ENCODE assay signal across 12 cellular contexts in genomic region chr2:230325316-230326243, GRCh38. TPM values are rescaled to one million over a fixed set of nuclear protein-coding genes. Genes with fewer than 3 reads are reported as not detected.
DNase-seq lines count a peak whose midpoint lies in the region; ATAC-seq lines count a peak whose summit lies in the region.
"Had no signal": no experiment of that assay in that cellular context is flagged by ENCODE, and none has a peak within 500 bp of the region (broad histone marks: within the 10 kb centered on the region; RNA-seq: fewer than 3 reads in every experiment).

No MANE protein-coding gene starts in this region.

- H4K20me1 ChIP-seq in BLaER1 treated with 17β-estradiol and CSF1 and Interleukin-3, amounts not matched to agents 10 nM and 100 nM, result no peaks in the 10 kb centered on the region

- H3K4me1 ChIP-seq in BLaER1 treated with 17β-estradiol and CSF1 and Interleukin-3, amounts not matched to agents 10 nM and 100 nM, result peaks cover 21 to 47% (median 32%) of the 10 kb centered on the region in 10 experiments
- peaks cover 52% of the 10 kb centered on the region for H3K4me1 ChIP-seq in CD8-positive, alpha-beta memory T cell (ENCODE audit: insufficient read depth, low read length)
- H3K4me1 ChIP-seq: pancreas had no signal

- H3K36me3 Mint-ChIP-seq in CD8-positive, alpha-beta memory T cell, result peaks cover 6 to 26% (median 16%) of the 10 kb centered on the region in 3 donors
- peaks cover 65% of the 10 kb centered on the region for H3K36me3 Mint-ChIP-seq in activated CD4-positive, alpha-beta memory T cell treated with anti-CD3 and anti-CD28 coated beads, Interleukin-2, amount 10 ng/mL, durations not matched to agents 7 days and 5 days (ENCODE audit: low read depth)

- H3K9me3 ChIP-seq in BLaER1 treated with 17β-estradiol and CSF1 and Interleukin-3, amounts not matched to agents 10 nM and 100 nM (replicated peaks in 1 of 11), result peaks cover 20 to 39% (median 31%) of the 10 kb centered on the region in 11 experiments
- H3K9me3 ChIP-seq in CD8-positive, alpha-beta memory T cell (ENCODE audit: low read length), result no peaks in the 10 kb centered on the region
- H3K9me3 ChIP-seq: pancreas had no signal

- no peaks in the 10 kb centered on the region for H3K27me3 Mint-ChIP-seq in CD8-positive, alpha-beta memory T cell
- no peaks in the 10 kb centered on the region for H3K27me3 Mint-ChIP-seq in activated CD4-positive, alpha-beta memory T cell treated with anti-CD3 and anti-CD28 coated beads, Interleukin-2, amount 10 ng/mL, durations not matched to agents 7 days and 5 days

- H3K4me1 Mint-ChIP-seq in CD8-positive, alpha-beta memory T cell, result peaks cover 62 to 87% (median 74%) of the 10 kb centered on the region in 3 donors
- H3K4me1 Mint-ChIP-seq in activated CD4-positive, alpha-beta memory T cell treated with anti-CD3 and anti-CD28 coated beads, Interleukin-2, amount 10 ng/mL, durations not matched to agents 7 days and 5 days, result peaks cover 71% of the 10 kb centered on the region

- CTCF ChIA-PET in CD8-positive, alpha-beta memory T cell (lab: Charles Lee), result no interaction called here
- CTCF ChIA-PET in activated CD4-positive, alpha-beta memory T cell treated with anti-CD3 and anti-CD28 coated beads, Interleukin-2, amount 10 ng/mL, durations not matched to agents 7 days and 5 days (lab: Charles Lee), result interaction anchor here (1.9 kb wide), 1 partner anchor 21 kb away, joined by 5 read pairs; no protein-coding TSS in a partner anchor

- DNase-seq in CD8-positive, alpha-beta memory T cell, result no peak
- no peak for DNase-seq in activated CD4-positive, alpha-beta memory T cell treated with anti-CD3 and anti-CD28 coated beads, Interleukin-2, amount 10 ng/mL, durations not matched to agents 7 days and 5 days
- peak; percentile 36 for DNase-seq in myocyte (ENCODE audit: low read depth)
- no peak for DNase-seq in SW 1271 (lab: John Stamatoyannopoulos, UW)
- DNase-seq: KBM-7, Right ventricle myocardium superior, small intestine had no signal

- no peak overlapping the region for H3K9ac ChIP-seq in BLaER1 treated with 17β-estradiol and CSF1 and Interleukin-3, amounts not matched to agents 10 nM and 100 nM

- POLR2A ChIA-PET in CD8-positive, alpha-beta memory T cell (lab: Charles Lee), result no interaction called here
- POLR2A ChIA-PET in activated CD4-positive, alpha-beta memory T cell treated with anti-CD3 and anti-CD28 coated beads, Interleukin-2, amount 10 ng/mL, durations not matched to agents 7 days and 5 days (lab: Charles Lee), result interaction anchor here (0.7 to 5.5 kb wide), 3 partner anchors 86 to 99 kb away, joined by 3 to 52 read pairs (median 49); partner anchors contain the start of genes SP100 and SP140

- H3K27ac ChIP-seq in BLaER1 treated with 17β-estradiol and CSF1 and Interleukin-3, amounts not matched to agents 10 nM and 100 nM, result peak overlapping the region in 6 of 11 experiments; percentile 89 to 93 (median 90); a peak in 7 of 22 replicates
- no peak overlapping the region for H3K27ac ChIP-seq in CD8-positive, alpha-beta memory T cell (ENCODE audit: low read depth, low read length)

- peak overlapping the region; percentile 77 to 96 (median 91) for H3K4me3 Mint-ChIP-seq in CD8-positive, alpha-beta memory T cell
- H3K4me3 Mint-ChIP-seq in activated CD4-positive, alpha-beta memory T cell treated with anti-CD3 and anti-CD28 coated beads, Interleukin-2, amount 10 ng/mL, durations not matched to agents 7 days and 5 days, result peak overlapping the region; percentile 89
- H3K4me3 Mint-ChIP-seq: mesothelial cell of epicardium had no signal

- no peak for ATAC-seq in GM21825 (IDR thresholded peaks at IDR 0.05; ENCODE audit: unreplicated experiment)
- no peak for ATAC-seq in HG03378 (IDR thresholded peaks at IDR 0.05; ENCODE audit: unreplicated experiment)

- peak overlapping the region; percentile 47 to 98 (median 69) for H3K27ac Mint-ChIP-seq in CD8-positive, alpha-beta memory T cell
- peak overlapping the region; percentile 90 for H3K27ac Mint-ChIP-seq in activated CD4-positive, alpha-beta memory T cell treated with anti-CD3 and anti-CD28 coated beads, Interleukin-2, amount 10 ng/mL, durations not matched to agents 7 days and 5 days
- H3K27ac Mint-ChIP-seq: mesothelial cell of epicardium had no signal

- peaks cover 0 to 19% (median 12%) of the 10 kb centered on the region in 11 experiments; a peak in 14 of 22 replicates for H3K36me3 ChIP-seq in BLaER1 treated with 17β-estradiol and CSF1 and Interleukin-3, amounts not matched to agents 10 nM and 100 nM
- no peaks in the 10 kb centered on the region for H3K36me3 ChIP-seq in CD8-positive, alpha-beta memory T cell (ENCODE audit: insufficient read depth, low read length)
- H3K36me3 ChIP-seq: pancreas had no signal

- no peaks in the 10 kb centered on the region for H3K27me3 ChIP-seq in BLaER1 treated with 17β-estradiol and CSF1 and Interleukin-3, amounts not matched to agents 10 nM and 100 nM
- H3K27me3 ChIP-seq in CD8-positive, alpha-beta memory T cell (ENCODE audit: insufficient read depth, low read length, poor library complexity, severe bottlenecking), result no peaks in the 10 kb centered on the region
- H3K27me3 ChIP-seq: pancreas had no signal

- H3K4me2 ChIP-seq in BLaER1 treated with 17β-estradiol and CSF1 and Interleukin-3, amounts not matched to agents 10 nM and 100 nM, result peak overlapping the region; percentile 85 to 98 (median 95); a peak in 21 of 22 replicates

- no peaks in the 10 kb centered on the region for H3K9me3 Mint-ChIP-seq in CD8-positive, alpha-beta memory T cell
- no peaks in the 10 kb centered on the region for H3K9me3 Mint-ChIP-seq in activated CD4-positive, alpha-beta memory T cell treated with anti-CD3 and anti-CD28 coated beads, Interleukin-2, amount 10 ng/mL, durations not matched to agents 7 days and 5 days

- peak overlapping the region in 4 of 10 experiments; percentile 66 to 70 (median 68); a peak in 2 of 20 replicates for H3K4me3 ChIP-seq in BLaER1 treated with 17β-estradiol and CSF1 and Interleukin-3, amounts not matched to agents 10 nM and 100 nM
- H3K4me3 ChIP-seq in CD8-positive, alpha-beta memory T cell (ENCODE audit: low read length), result no peak overlapping the region

RNA-seq across cellular contexts. Expression of gene SP140L, which starts 1.4 kb away (rescaled TPM):
- 10 to 100 TPM; 31.4 to 32.5 TPM for total RNA-seq in CD8-positive, alpha-beta memory T cell
- polyA plus RNA-seq in CD8-positive, alpha-beta memory T cell, result 30.1 TPM
- 10 to 100 TPM; 85.2 to 88.0 TPM for total RNA-seq in activated CD4-positive, alpha-beta memory T cell treated with anti-CD3 and anti-CD28 coated beads, Interleukin-2, amount 10 ng/mL, durations not matched to agents 7 days and 5 days
- 9.7 and 14.4 TPM in 2 replicates for total RNA-seq in myocyte
- polyA plus RNA-seq in myocyte (2012), result 16.5 TPM
